In genomic region chr14:47276931-47277330, GRCh38 we compare ENCODE assay signal across 15 cellular contexts.
DNase-seq lines count a peak whose midpoint lies in the region; ATAC-seq and TF ChIP-seq lines count a peak whose summit lies in the region.
"Had no signal": no experiment of that assay in that cellular context is flagged by ENCODE, and none has a peak within 500 bp of the region (broad histone marks: within the 10 kb centered on the region; RNA-seq: fewer than 3 reads in every experiment).

No MANE protein-coding gene starts in this region.

- H3K4me3 Mint-ChIP-seq in GM23338 (no peak overlapping the region), endothelial cell (ENCODE audit: unreplicated experiment) (no peak overlapping the region), nephron progenitor cell (no peak overlapping the region)

- no peaks in the 10 kb centered on the region for H3K9me3 Mint-ChIP-seq in GM23338
- no peaks in the 10 kb centered on the region for H3K9me3 Mint-ChIP-seq in endothelial cell (ENCODE audit: unreplicated experiment)
- H3K9me3 Mint-ChIP-seq in nephron progenitor cell, result no peaks in the 10 kb centered on the region

- H3K27ac ChIP-seq in GM23338 (ENCODE audit: low read depth), result no peak overlapping the region
- no peak overlapping the region for H3K27ac ChIP-seq in transverse colon
- no peak overlapping the region for H3K27ac ChIP-seq in Peyer's patch
- H3K27ac ChIP-seq: A549, C4-2B, HL-60 had no signal

- no peaks in the 10 kb centered on the region for H3K27me3 ChIP-seq in GM23338 (ENCODE audit: insufficient read depth)
- no peaks in the 10 kb centered on the region for H3K27me3 ChIP-seq in transverse colon
- H3K27me3 ChIP-seq in Peyer's patch, result no peaks in the 10 kb centered on the region
- H3K27me3 ChIP-seq: BE2C had no signal

- intact Hi-C loops in transverse colon (cut with DNase I; ENCODE audit: low total_unique reads), result no loop called here

- H2AFZ ChIP-seq in GM23338, result no peak overlapping the region

- H3K4me1 Mint-ChIP-seq in GM23338 (peaks cover 6% of the 10 kb centered on the region; the same call in 2 of the 3 replicates), endothelial cell (ENCODE audit: unreplicated experiment) (peaks cover 12% of the 10 kb centered on the region), nephron progenitor cell (peaks cover 9% of the 10 kb centered on the region)
- H3K4me1 Mint-ChIP-seq: CD4-positive, alpha-beta memory T cell had no signal

- in situ Hi-C loops in transverse colon (cut with MboI; ENCODE audit: low pct_ligation_motif_present in 1 of 4, low pct_unique_long_range_greater_than_20kb in 1 of 4, low sequenced_read_pairs in 3 of 4), result no loop called here

- H3F3A ChIP-seq in GM23338 (replicated peaks; ENCODE audit: low read depth), result no peaks in the 10 kb centered on the region

- peak; percentile 41; the same call in 2 of the 3 replicates for ATAC-seq in GM23338
- ATAC-seq: A549, HCT116 had no signal

- H3K36me3 Mint-ChIP-seq in GM23338 (ENCODE audit: low read depth) (no peaks in the 10 kb centered on the region), endothelial cell (ENCODE audit: low read depth, unreplicated experiment) (no peaks in the 10 kb centered on the region), nephron progenitor cell (ENCODE audit: low read depth) (no peaks in the 10 kb centered on the region)
- H3K36me3 Mint-ChIP-seq: CD4-positive, alpha-beta memory T cell had no signal

- TF ChIP-seq POLR2A in transverse colon (IDR thresholded peaks at IDR 0.05) (no peak), Peyer's patch (IDR thresholded peaks at IDR 0.05) (no peak)

- H3K9me3 ChIP-seq in transverse colon (no peaks in the 10 kb centered on the region), Peyer's patch (no peaks in the 10 kb centered on the region)
- H3K9me3 ChIP-seq: A549, BE2C had no signal

- H3K9me2 ChIP-seq in GM23338 (ENCODE audit: insufficient read depth), result no peaks in the 10 kb centered on the region

- peak; percentile 6 for DNase-seq in GM23338 (ENCODE audit: low spot score)
- peak; percentile 9 for DNase-seq in UCSD-AML1 (lab: John Stamatoyannopoulos, UW; ENCODE audit: unreplicated experiment)
- DNase-seq in endothelial cell (ENCODE audit: low spot score), result peak; percentile 6
- DNase-seq in nephron progenitor cell, result no peak
- no peak for DNase-seq in transverse colon
- no peak for DNase-seq in DMS153 (lab: John Stamatoyannopoulos, UW)
- no peak for DNase-seq in Peyer's patch
- DNase-seq: BE2C; CD4-positive, alpha-beta memory T cell; DMS53; GF-D8 had no signal

- H3K4me2 ChIP-seq in GM23338, result no peak overlapping the region
- H3K4me2 ChIP-seq: A549 had no signal

- H4K20me1 ChIP-seq in GM23338 (replicated peaks; ENCODE audit: insufficient read depth), result no peaks in the 10 kb centered on the region

- TF ChIP-seq CTCF in GM23338 (conservative IDR thresholded peaks at IDR 0.05; ENCODE audit: low read depth in 2 of 2) (no peak), endothelial cell (IDR thresholded peaks at IDR 0.05; ENCODE audit: unreplicated experiment) (no peak), nephron progenitor cell (IDR thresholded peaks at IDR 0.05) (no peak), transverse colon (IDR thresholded peaks at IDR 0.05) (no peak), Peyer's patch (IDR thresholded peaks at IDR 0.05) (no peak)

- H3K4me3 ChIP-seq in GM23338, result no peak overlapping the region
- no peak overlapping the region for H3K4me3 ChIP-seq in transverse colon
- no peak overlapping the region for H3K4me3 ChIP-seq in Peyer's patch
- H3K4me3 ChIP-seq: A549 had no signal

- H3K27me3 Mint-ChIP-seq in GM23338 (ENCODE audit: insufficient read depth, low read depth, poor library complexity) (peaks cover 1% of the 10 kb centered on the region), endothelial cell (ENCODE audit: unreplicated experiment) (no peaks in the 10 kb centered on the region), nephron progenitor cell (ENCODE audit: low read depth, poor library complexity) (no peaks in the 10 kb centered on the region)
- H3K27me3 Mint-ChIP-seq: CD4-positive, alpha-beta memory T cell had no signal

- H3K36me3 ChIP-seq in GM23338 (ENCODE audit: insufficient read depth), result no peaks in the 10 kb centered on the region
- no peaks in the 10 kb centered on the region for H3K36me3 ChIP-seq in transverse colon
- no peaks in the 10 kb centered on the region for H3K36me3 ChIP-seq in Peyer's patch
- H3K36me3 ChIP-seq: BE2C had no signal

- H3K27ac Mint-ChIP-seq in GM23338 (no peak overlapping the region), endothelial cell (ENCODE audit: unreplicated experiment) (peak overlapping the region; percentile 87), nephron progenitor cell (peak overlapping the region; percentile 43)
- H3K27ac Mint-ChIP-seq: CD4-positive, alpha-beta memory T cell had no signal

- 62 to 80% methylated on average over 3 of the region's 3 CpGs for WGBS in transverse colon (ENCODE audit: low coverage in 1 of 2), 2 donors

- peaks cover 10% of the 10 kb centered on the region; the same call in 1 of the 2 replicates for H3K4me1 ChIP-seq in GM23338 (ENCODE audit: insufficient read depth)
- H3K4me1 ChIP-seq in transverse colon, result no peaks in the 10 kb centered on the region
- no peaks in the 10 kb centered on the region for H3K4me1 ChIP-seq in Peyer's patch
- H3K4me1 ChIP-seq: A549, BE2C had no signal

- no peak for TF ChIP-seq EP300 in transverse colon (IDR thresholded peaks at IDR 0.05; ENCODE audit: low read depth)

- no peaks in the 10 kb centered on the region for H3K79me2 ChIP-seq in GM23338 (replicated peaks; ENCODE audit: insufficient read depth)

TF ChIP-seq in GM23338, 12 proteins besides CTCF, POLR2A, EP300 and RAD21:
- no peak for TF ChIP-seq EZH2 (IDR thresholded peaks at IDR 0.05; ENCODE audit: low read depth, unreplicated experiment)
- no peak for TF ChIP-seq ETS1 (IDR thresholded peaks at IDR 0.05)
- no peak for TF ChIP-seq ZNF331 (CRISPR knock-in tag; IDR thresholded peaks at IDR 0.05; ENCODE audit: low read depth)
- TF ChIP-seq POLR2AphosphoS5 (IDR thresholded peaks at IDR 0.05; ENCODE audit: low read depth), result no peak

Comparison
In these comparisons a context has a peak if more than half of its experiments do, and no peak if none do; other contexts are left out.
1. DNase-seq: peak in GM23338 (single experiment), UCSD-AML1 (single experiment) and endothelial cell (single experiment); none in nephron progenitor cell (single experiment), transverse colon (single experiment), DMS153 (single experiment) and Peyer's patch (0 of 3).